ENCODE assay signal across 7 cellular contexts in genomic region chr6:105757512-105758200, GRCh38.
DNase-seq lines count a peak whose midpoint lies in the region; ATAC-seq and TF ChIP-seq lines count a peak whose summit lies in the region.

No MANE protein-coding gene starts in this region.

- no peaks in the 10 kb centered on the region for H3K79me2 ChIP-seq in HCT116 (ENCODE audit: insufficient read depth, low read length)
- no peaks in the 10 kb centered on the region for H3K79me2 ChIP-seq in MM.1S (ENCODE audit: low read length)

- TF ChIP-seq POLR2A in HCT116 (IDR thresholded peaks at IDR 0.05; ENCODE audit: borderline replicate concordance, extremely low read depth, insufficient read depth, insufficient read length), result no peak
- no peak for TF ChIP-seq POLR2A in gastrocnemius medialis (IDR thresholded peaks at IDR 0.05)

- H3K27me3 Mint-ChIP-seq in type B pancreatic cell (no peaks in the 10 kb centered on the region), endothelial cell (ENCODE audit: unreplicated experiment) (no peaks in the 10 kb centered on the region)

- H4K20me1 ChIP-seq in HCT116 (ENCODE audit: insufficient read depth) (no peaks in the 10 kb centered on the region), MM.1S (ENCODE audit: insufficient read depth, low read length) (no peaks in the 10 kb centered on the region)

- H3K9ac ChIP-seq in HCT116 (ENCODE audit: low read length), result no peak overlapping the region
- H3K9ac ChIP-seq in MM.1S (ENCODE audit: low read length), result peak overlapping the region; percentile 56
- no peak overlapping the region for H3K9ac ChIP-seq in liver (ENCODE audit: low read depth in 1 of 2, low read length in 2 of 2)

- H3K27ac Mint-ChIP-seq in type B pancreatic cell (no peak overlapping the region), endothelial cell (ENCODE audit: unreplicated experiment) (no peak overlapping the region)

- H3K36me3 Mint-ChIP-seq in type B pancreatic cell (no peaks in the 10 kb centered on the region), endothelial cell (ENCODE audit: low read depth, unreplicated experiment) (peaks cover 3% of the 10 kb centered on the region)

- RAD21 ChIA-PET in HCT116 (lab: Charles Lee; ENCODE audit: low non-redundant PET in 1 of 2, low total read pairs in 2 of 2, uncharacterized antibody in 2 of 2, unreplicated experiment in 2 of 2), result no interaction called here

- H3K9me2 ChIP-seq in HCT116 (ENCODE audit: insufficient read depth) (no peaks in the 10 kb centered on the region), MM.1S (replicated peaks; ENCODE audit: insufficient read depth, low read length) (no peaks in the 10 kb centered on the region)

- H3K36me3 ChIP-seq in HCT116 (ENCODE audit: control insufficient read depth in 1 of 2, insufficient read depth in 2 of 2, low read length in 2 of 2), result no peaks in the 10 kb centered on the region
- no peaks in the 10 kb centered on the region for H3K36me3 ChIP-seq in MM.1S (replicated peaks; ENCODE audit: insufficient read depth, low read length)
- no peaks in the 10 kb centered on the region for H3K36me3 ChIP-seq in liver (ENCODE audit: control insufficient read depth in 4 of 4, insufficient read depth in 3 of 4, low read depth in 1 of 4, low read length in 3 of 4)
- H3K36me3 ChIP-seq in gastrocnemius medialis, result no peaks in the 10 kb centered on the region

- no peak overlapping the region for H3K4me3 ChIP-seq in HCT116 (replicated peaks in 1 of 2; ENCODE audit: low read depth in 1 of 2, low read length in 2 of 2)
- H3K4me3 ChIP-seq in MM.1S (ENCODE audit: low read length), result peak overlapping the region; percentile 15; the same call in 1 of the 2 replicates
- no peak overlapping the region for H3K4me3 ChIP-seq in liver (ENCODE audit: low read depth in 1 of 3, low read length in 3 of 3)
- H3K4me3 ChIP-seq in gastrocnemius medialis, result no peak overlapping the region

- in situ Hi-C loops in gastrocnemius medialis (cut with MboI; ENCODE audit: low sequenced_read_pairs in 4 of 4), result no loop called here

- H3K27me3 ChIP-seq in HCT116 (ENCODE audit: insufficient read depth, low read length) (no peaks in the 10 kb centered on the region), MM.1S (replicated peaks; ENCODE audit: insufficient read depth, low read length) (no peaks in the 10 kb centered on the region), liver (ENCODE audit: control insufficient read depth in 4 of 4, insufficient read depth in 4 of 4, low read length in 3 of 4) (no peaks in the 10 kb centered on the region), gastrocnemius medialis (no peaks in the 10 kb centered on the region)

- POLR2A ChIA-PET in HCT116 (lab: Charles Lee), result no interaction called here

- CTCF ChIA-PET in HCT116 (lab: Charles Lee), result no interaction called here

- BruUV-seq in HCT116 (replicated peaks; lab: Mats Ljungman, UMichigan), result no TSS peak

- H3K27ac ChIP-seq in HCT116 (ENCODE audit: low read depth, low read length) (no peak overlapping the region), MM.1S (ENCODE audit: low read length) (peak overlapping the region; percentile 91), liver (ENCODE audit: low read depth in 1 of 2, low read length in 2 of 2) (no peak overlapping the region), gastrocnemius medialis (no peak overlapping the region)

- 63% methylated on average over 5 of the region's 5 CpGs for WGBS in liver

- H3F3A ChIP-seq in MM.1S (ENCODE audit: insufficient read depth, low read length), result peaks cover 25% of the 10 kb centered on the region

- peaks cover 10% of the 10 kb centered on the region for H3K4me1 Mint-ChIP-seq in type B pancreatic cell (ENCODE audit: unreplicated experiment)
- peaks cover under 1% of the 10 kb centered on the region for H3K4me1 Mint-ChIP-seq in endothelial cell (ENCODE audit: unreplicated experiment)

- no peak for TF ChIP-seq RAD21 in HCT116 (IDR thresholded peaks at IDR 0.05; ENCODE audit: low read depth)
- no peak for TF ChIP-seq RAD21 in liver (IDR thresholded peaks at IDR 0.05)

- DNase-seq in HCT116 (ENCODE audit: low read depth, low spot score) (no peak), MM.1S (peak; percentile 95), type B pancreatic cell (ENCODE audit: extremely low spot score, unreplicated experiment) (no peak), gastrocnemius medialis (no peak), endothelial cell (ENCODE audit: low spot score) (no peak)

- peak; percentile 90 for ATAC-seq in GM18873 (IDR thresholded peaks at IDR 0.05; ENCODE audit: low FRiP score, unreplicated experiment)
- peak; percentile 81 for ATAC-seq in HCT116
- ATAC-seq in gastrocnemius medialis, result no peak

- peak overlapping the region; percentile 58 for H2AFZ ChIP-seq in HCT116 (ENCODE audit: low read depth, low read length, poor library complexity, severe bottlenecking)
- no peak overlapping the region for H2AFZ ChIP-seq in MM.1S (ENCODE audit: low read length)

- no peaks in the 10 kb centered on the region for H3K9me3 ChIP-seq in HCT116 (ENCODE audit: control insufficient read depth in 1 of 2, insufficient read depth in 1 of 2, low read depth in 1 of 2, low read length in 2 of 2)
- no peaks in the 10 kb centered on the region for H3K9me3 ChIP-seq in MM.1S (replicated peaks; ENCODE audit: insufficient read depth, low read length)
- no peaks in the 10 kb centered on the region for H3K9me3 ChIP-seq in liver (ENCODE audit: control insufficient read depth in 4 of 4, low read length in 3 of 4)
- H3K9me3 ChIP-seq in gastrocnemius medialis, result no peaks in the 10 kb centered on the region

- H3K4me1 ChIP-seq in HCT116 (ENCODE audit: control insufficient read depth in 1 of 2, insufficient read depth in 2 of 2, low read length in 2 of 2), result peaks cover 11 to 39% of the 10 kb centered on the region in 2 experiments; a peak in 3 of 4 replicates
- H3K4me1 ChIP-seq in MM.1S (ENCODE audit: low read length), result peaks cover 35% of the 10 kb centered on the region
- H3K4me1 ChIP-seq in liver (ENCODE audit: control insufficient read depth in 4 of 4, insufficient read depth in 4 of 4, low read length in 3 of 4), result peaks cover 2 to 29% (median 9%) of the 10 kb centered on the region in 4 donors
- H3K4me1 ChIP-seq in gastrocnemius medialis, result no peaks in the 10 kb centered on the region

- TF ChIP-seq CTCF in HCT116 (IDR thresholded peaks at IDR 0.05 in 2 of 3, conservative IDR thresholded peaks at IDR 0.05 in 1 of 3; ENCODE audit: borderline replicate concordance in 1 of 3, insufficient read depth in 1 of 3, low read depth in 2 of 3, low read length in 2 of 3), result no peak
- no peak for TF ChIP-seq CTCF in MM.1S (IDR thresholded peaks at IDR 0.05; ENCODE audit: low read length)
- no peak for TF ChIP-seq CTCF in liver (IDR thresholded peaks at IDR 0.05; ENCODE audit: low read depth, low read length, missing input control)
- no peak for TF ChIP-seq CTCF in type B pancreatic cell (conservative IDR thresholded peaks at IDR 0.05)
- no peak for TF ChIP-seq CTCF in gastrocnemius medialis (IDR thresholded peaks at IDR 0.05 in 4 of 5, conservative IDR thresholded peaks at IDR 0.05 in 1 of 5)
- no peak for TF ChIP-seq CTCF in endothelial cell (IDR thresholded peaks at IDR 0.05; ENCODE audit: unreplicated experiment)

- H3K4me3 Mint-ChIP-seq in type B pancreatic cell, result no peak overlapping the region
- H3K4me3 Mint-ChIP-seq in endothelial cell (ENCODE audit: unreplicated experiment), result no peak overlapping the region

- intact Hi-C loops in HCT116 (cut with micrococcal nuclease), result no loop called here
- intact Hi-C loops in gastrocnemius medialis (cut with DNase I; ENCODE audit: low total_unique reads), result no loop called here

- H3K4me2 ChIP-seq in HCT116 (ENCODE audit: low read length) (peak overlapping the region; percentile 53), MM.1S (ENCODE audit: low read depth, low read length) (peak overlapping the region; percentile 56)

- H3K9me3 Mint-ChIP-seq in type B pancreatic cell, result peaks cover 15% of the 10 kb centered on the region
- no peaks in the 10 kb centered on the region for H3K9me3 Mint-ChIP-seq in endothelial cell (ENCODE audit: unreplicated experiment)

TF ChIP-seq in HCT116, 20 proteins besides CTCF, POLR2A, EP300 and RAD21 (continues in another document):
- peak; percentile 61 for TF ChIP-seq JUND (IDR thresholded peaks at IDR 0.05)
- TF ChIP-seq YY1 (IDR thresholded peaks at IDR 0.05; ENCODE audit: extremely low read depth, insufficient replicate concordance, low read depth, low read length), result no peak
- peak; percentile 51; the same call in 1 of the 2 replicates for TF ChIP-seq FOSL1 (IDR thresholded peaks at IDR 0.05; ENCODE audit: low read depth)
- TF ChIP-seq ATF3 (IDR thresholded peaks at IDR 0.05), result no peak
- no peak for TF ChIP-seq CBX3 (IDR thresholded peaks at IDR 0.05; ENCODE audit: low read depth)
- TF ChIP-seq CEBPB (IDR thresholded peaks at IDR 0.05; ENCODE audit: low read depth), result peak; percentile 21; the same call in 1 of the 2 replicates
- TF ChIP-seq EGR1 (IDR thresholded peaks at IDR 0.05; ENCODE audit: low read depth), result no peak
- no peak for TF ChIP-seq TCF7L2 (IDR thresholded peaks at IDR 0.05; ENCODE audit: borderline replicate concordance, extremely low read depth, insufficient read depth, insufficient read length)
- no peak for TF ChIP-seq ELF1 (IDR thresholded peaks at IDR 0.05; ENCODE audit: borderline replicate concordance, low read depth)

TF ChIP-seq in liver, 16 proteins besides CTCF, POLR2A, EP300 and RAD21 (continues in another document):
- TF ChIP-seq EGR1 (IDR thresholded peaks at IDR 0.05; ENCODE audit: low read depth in 2 of 2) (no peak), GABPA (IDR thresholded peaks at IDR 0.05 in 1 of 2, conservative IDR thresholded peaks at IDR 0.05 in 1 of 2) (peak in 1 of 2 donors; percentile 34), MAX (IDR thresholded peaks at IDR 0.05) (no peak), SP1 (IDR thresholded peaks at IDR 0.05) (no peak), NR2F2 (IDR thresholded peaks at IDR 0.05) (no peak), HNF4G (IDR thresholded peaks at IDR 0.05) (no peak), ZBTB33 (IDR thresholded peaks at IDR 0.05) (no peak), JUND (IDR thresholded peaks at IDR 0.05) (no peak)

Comparison
In these comparisons a context has a peak if more than half of its experiments do, and no peak if none do; other contexts are left out.
1. ATAC-seq: peak in GM18873 (single experiment) and HCT116 (single experiment); none in gastrocnemius medialis (0 of 2).